Comparison of ENCODE assay signal across 27 cellular contexts in genomic region chr3:184173374-184173722, GRCh38. TPM values are rescaled to one million over a fixed set of nuclear protein-coding genes. Genes with fewer than 3 reads are reported as not detected.
DNase-seq lines count a peak whose midpoint lies in the region; ATAC-seq and TF ChIP-seq lines count a peak whose summit lies in the region.
"Had no signal": no experiment of that assay in that cellular context is flagged by ENCODE, and none has a peak within 500 bp of the region (broad histone marks: within the 10 kb centered on the region; RNA-seq: fewer than 3 reads in every experiment).

No MANE protein-coding gene starts in this region.

- TF ChIP-seq RAD21 in SK-N-SH (IDR thresholded peaks at IDR 0.05; ENCODE audit: low read length) = no peak

- H3K36me3 ChIP-seq in SK-N-SH (replicated peaks in 1 of 2; ENCODE audit: control insufficient read depth in 1 of 2, insufficient read depth in 2 of 2, low read length in 1 of 2) = peaks cover 25 to 58% of the 10 kb centered on the region in 2 experiments
- peaks cover 47% of the 10 kb centered on the region for H3K36me3 ChIP-seq in brain microvascular endothelial cell (replicated peaks)
- H3K36me3 ChIP-seq in naive thymus-derived CD4-positive, alpha-beta T cell (ENCODE audit: control insufficient read depth in 2 of 3, insufficient read depth in 3 of 3, low read length in 3 of 3) = peaks cover 0 to 44% (median 0%) of the 10 kb centered on the region in 3 experiments
- no peaks in the 10 kb centered on the region for H3K36me3 ChIP-seq in smooth muscle cell (ENCODE audit: low read depth)

- CTCF ChIA-PET in SK-N-SH (lab: Yijun Ruan, JAX) = interaction anchor here (0.8 to 7.0 kb wide), 7 partner anchors 9 to 277 kb away, joined by 3 to 30 read pairs (median 6); partner anchors contain the start of genes ABCF3 and EEF1AKMT4
- CTCF ChIA-PET in naive thymus-derived CD4-positive, alpha-beta T cell (lab: Charles Lee) = interaction anchor here (0.8 to 1.5 kb wide), 5 partner anchors 13 to 289 kb away, joined by 3 to 5 read pairs (median 3); partner anchors contain the start of genes ABCF3, DVL3, EIF2B5 and PARL

- POLR2A ChIA-PET in SK-N-SH (lab: Yijun Ruan, JAX) = no interaction called here
- POLR2A ChIA-PET in naive thymus-derived CD4-positive, alpha-beta T cell (lab: Charles Lee) = interaction anchor here (0.6 to 3.0 kb wide), 7 partner anchors 11 to 771 kb away, joined by 3 to 15 read pairs (median 3); partner anchors contain the start of genes ABCF3, DVL3 and EIF2B5

- TF ChIP-seq EP300 in SK-N-SH (IDR thresholded peaks at IDR 0.05; ENCODE audit: borderline replicate concordance in 1 of 2, low read depth in 1 of 2, low read length in 1 of 2) = no peak

- TF ChIP-seq CTCF in SK-N-SH (IDR thresholded peaks at IDR 0.05) (no peak), brain microvascular endothelial cell (IDR thresholded peaks at IDR 0.05; ENCODE audit: low read depth, low read length, missing control alignments) (no peak), smooth muscle cell (IDR thresholded peaks at IDR 0.05; ENCODE audit: borderline replicate concordance, insufficient read depth, poor library complexity, severe bottlenecking) (no peak)

- DNase-seq in SK-N-SH (no peak), brain microvascular endothelial cell (no peak), smooth muscle cell (lab: John Stamatoyannopoulos, UW; ENCODE audit: unreplicated experiment) (no peak), middle frontal gyrus (ENCODE audit: extremely low spot score, low spot score) (no peak)
- no peak for DNase-seq in naive thymus-derived CD4-positive, alpha-beta T cell
- DNase-seq in stimulated activated CD8-positive, alpha-beta memory T cell treated with anti-CD3 and anti-CD28 coated beads, Interleukin-4, amount 100 ng/mL, for 48 hours = no peak
- DNase-seq: activated CD4-positive, alpha-beta T cell treated with anti-CD3 and anti-CD28 coated beads for 4 hours; activated naive CD8-positive, alpha-beta T cell treated with anti-CD3 and anti-CD28 coated beads, Interleukin-2, amount 10 ng/mL, durations not matched to agents 7 days and 5 days; BE2C; COR-L47; DMS79 treated with DMSO at 0.1 percent for 48 hours; effector memory CD8-positive, alpha-beta T cell; left cardiac atrium; NCI-H1092 treated with DMSO at 0.1 percent for 48 hours; NCI-H2081; NCI-H446; PC-3; posterior cingulate gyrus; SHP77 treated with DMSO at 0.1 percent for 48 hours; stimulated activated naive CD4-positive, alpha-beta T cell treated with Interleukin-2 at 50 U/mL for 16 hours; upper lobe of left lung had no signal

- H3K27me3 ChIP-seq in SK-N-SH (ENCODE audit: insufficient read depth) (no peaks in the 10 kb centered on the region), brain microvascular endothelial cell (replicated peaks) (no peaks in the 10 kb centered on the region), smooth muscle cell (ENCODE audit: low read depth) (no peaks in the 10 kb centered on the region)
- H3K27me3 ChIP-seq in naive thymus-derived CD4-positive, alpha-beta T cell (ENCODE audit: control insufficient read depth in 2 of 2, insufficient read depth in 2 of 2, low read length in 2 of 2) = no peaks in the 10 kb centered on the region
- H3K27me3 ChIP-seq: BE2C, upper lobe of left lung had no signal

- H3K79me2 ChIP-seq in SK-N-SH (ENCODE audit: insufficient read depth) (peaks cover 31% of the 10 kb centered on the region), smooth muscle cell (ENCODE audit: low read depth) (peaks cover 23% of the 10 kb centered on the region)

- H3K4me3 ChIP-seq in SK-N-SH (ENCODE audit: low read depth in 2 of 2, low read length in 1 of 2) (no peak overlapping the region), brain microvascular endothelial cell (ENCODE audit: low read depth, low read length) (no peak overlapping the region), smooth muscle cell (no peak overlapping the region)
- H3K4me3 ChIP-seq in naive thymus-derived CD4-positive, alpha-beta T cell (ENCODE audit: low read length) = no peak overlapping the region
- H3K4me3 ChIP-seq: upper lobe of left lung had no signal

- in situ Hi-C loops in brain microvascular endothelial cell (cut with HindIII; ENCODE audit: low pct_ligation_motif_present, low sequenced_read_pairs) = no loop called here

- peaks cover 22 to 29% of the 10 kb centered on the region in 2 experiments for H3K4me1 ChIP-seq in SK-N-SH (ENCODE audit: control insufficient read depth in 1 of 2, insufficient read depth in 2 of 2, low read depth in 1 of 2, low read length in 1 of 2)
- peaks cover 18 to 20% of the 10 kb centered on the region in 2 donors for H3K4me1 ChIP-seq in naive thymus-derived CD4-positive, alpha-beta T cell (ENCODE audit: control insufficient read depth in 2 of 2, insufficient read depth in 2 of 2, low read length in 2 of 2)
- H3K4me1 ChIP-seq in smooth muscle cell (ENCODE audit: low read depth) = peaks cover 24% of the 10 kb centered on the region

- H3K9me2 ChIP-seq in SK-N-SH = no peaks in the 10 kb centered on the region

- H3K4me2 ChIP-seq in SK-N-SH (no peak overlapping the region), smooth muscle cell (no peak overlapping the region)

- H3K27ac ChIP-seq in SK-N-SH (ENCODE audit: low read depth in 2 of 2, low read length in 1 of 2) = peak overlapping the region; percentile 44 to 87
- peak overlapping the region; percentile 91 for H3K27ac ChIP-seq in brain microvascular endothelial cell
- H3K27ac ChIP-seq in naive thymus-derived CD4-positive, alpha-beta T cell (ENCODE audit: low read depth, low read length) = no peak overlapping the region
- peak overlapping the region; percentile 61 for H3K27ac ChIP-seq in smooth muscle cell (ENCODE audit: low read depth)

- H3K9me3 Mint-ChIP-seq in naive thymus-derived CD4-positive, alpha-beta T cell = no peaks in the 10 kb centered on the region
- H3K9me3 Mint-ChIP-seq: activated naive CD8-positive, alpha-beta T cell treated with anti-CD3 and anti-CD28 coated beads, Interleukin-2, amount 10 ng/mL, durations not matched to agents 7 days and 5 days; activated T-helper 17 cell treated with anti-CD3 and anti-CD28 coated beads, Interleukin-2, amount 50 U/mL, for 72 hours; effector memory CD8-positive, alpha-beta T cell; natural killer cell treated with Interleukin-12 subunit alpha and Interleukin-12 subunit beta and Interleukin-15 and Interleukin-18, amount 100 ng/mL, for 72 hours; T-helper 1 cell treated with Interleukin-12 subunit alpha and Interleukin-12 subunit beta and Interleukin-4 antibody, amounts not matched to agents 30 μg/mL and 1 μg/mL, for 36 hours had no signal

- ATAC-seq in SK-N-SH treated with all-trans-retinoic acid at 6 μM for 48 hours = no peak
- no peak for ATAC-seq in naive thymus-derived CD4-positive, alpha-beta T cell
- no peak for ATAC-seq in HG02981 (IDR thresholded peaks at IDR 0.05; ENCODE audit: unreplicated experiment)
- ATAC-seq: activated T-helper 17 cell treated with anti-CD3 and anti-CD28 coated beads, Interleukin-2, amount 50 U/mL, for 72 hours; effector memory CD8-positive, alpha-beta T cell; HepG2; left cardiac atrium; natural killer cell treated with Interleukin-12 subunit alpha and Interleukin-12 subunit beta and Interleukin-15 and Interleukin-18, amount 100 ng/mL, for 72 hours; PC-3 had no signal

- no peak overlapping the region for H3K4me3 Mint-ChIP-seq in naive thymus-derived CD4-positive, alpha-beta T cell
- H3K4me3 Mint-ChIP-seq: effector memory CD8-positive, alpha-beta T cell; T-helper 1 cell treated with Interleukin-12 subunit alpha and Interleukin-12 subunit beta and Interleukin-4 antibody, amounts not matched to agents 30 μg/mL and 1 μg/mL, for 36 hours had no signal

- H3F3A ChIP-seq in SK-N-SH (replicated peaks; ENCODE audit: insufficient read depth) (peaks cover 37% of the 10 kb centered on the region), smooth muscle cell (ENCODE audit: low read depth) (peaks cover 53% of the 10 kb centered on the region)

- intact Hi-C loops in naive thymus-derived CD4-positive, alpha-beta T cell (cut with micrococcal nuclease) = loop anchor here in 1 of 2 donors (10.0 kb wide), 1 partner anchor 539 kb away; the partner anchor contains the start of gene KLHL24

- no peaks in the 10 kb centered on the region for H3K9me3 ChIP-seq in SK-N-SH
- H3K9me3 ChIP-seq in naive thymus-derived CD4-positive, alpha-beta T cell (ENCODE audit: control insufficient read depth in 2 of 3, low read length in 3 of 3) = no peaks in the 10 kb centered on the region
- no peaks in the 10 kb centered on the region for H3K9me3 ChIP-seq in smooth muscle cell (replicated peaks; ENCODE audit: low read depth)
- H3K9me3 ChIP-seq: BE2C, upper lobe of left lung had no signal

- 84% methylated on average over 2 of the region's 2 CpGs for WGBS in SK-N-SH (ENCODE audit: low lambda C conversion rate)
- WGBS in smooth muscle cell (ENCODE audit: low lambda C conversion rate) = 100% methylated on average over 2 of the region's 2 CpGs

- peaks cover 19% of the 10 kb centered on the region for H4K20me1 ChIP-seq in SK-N-SH (ENCODE audit: insufficient read depth)
- H4K20me1 ChIP-seq in smooth muscle cell (ENCODE audit: low read depth) = peaks cover 26% of the 10 kb centered on the region

- peak overlapping the region in 5 of 9 donors; percentile 23 to 76 (median 55) for H3K27ac Mint-ChIP-seq in naive thymus-derived CD4-positive, alpha-beta T cell

- H2AFZ ChIP-seq in SK-N-SH (ENCODE audit: low read depth) (no peak overlapping the region), smooth muscle cell (ENCODE audit: low read depth) (no peak overlapping the region)

- H3K9ac ChIP-seq in SK-N-SH (no peak overlapping the region), smooth muscle cell (ENCODE audit: low read depth) (no peak overlapping the region)

- peaks cover 14 to 38% (median 37%) of the 10 kb centered on the region in 7 donors for H3K4me1 Mint-ChIP-seq in naive thymus-derived CD4-positive, alpha-beta T cell

- no peaks in the 10 kb centered on the region for H3K27me3 Mint-ChIP-seq in naive thymus-derived CD4-positive, alpha-beta T cell
- H3K27me3 Mint-ChIP-seq: activated naive CD8-positive, alpha-beta T cell treated with anti-CD3 and anti-CD28 coated beads, Interleukin-2, amount 10 ng/mL, durations not matched to agents 7 days and 5 days; activated T-helper 17 cell treated with anti-CD3 and anti-CD28 coated beads, Interleukin-2, amount 50 U/mL, for 72 hours; effector memory CD8-positive, alpha-beta T cell; natural killer cell treated with Interleukin-12 subunit alpha and Interleukin-12 subunit beta and Interleukin-15 and Interleukin-18, amount 100 ng/mL, for 72 hours had no signal

- H3K36me3 Mint-ChIP-seq in naive thymus-derived CD4-positive, alpha-beta T cell = peaks cover 0 to 13% (median 4%) of the 10 kb centered on the region in 5 donors
- H3K36me3 Mint-ChIP-seq: natural killer cell treated with Interleukin-12 subunit alpha and Interleukin-12 subunit beta and Interleukin-15 and Interleukin-18, amount 100 ng/mL, for 72 hours had no signal

RNA-seq across cellular contexts. Expression of gene AP2M1, which starts 1.3 kb away (rescaled TPM):
- polyA plus RNA-seq in SK-N-SH (2012; rRNA removed) (645 and 759 TPM in 2 replicates), smooth muscle cell (772 and 784 TPM in 2 replicates)
- polyA plus RNA-seq in SK-N-SH (2012; cell fraction: cytosol; rRNA removed) = 537 and 665 TPM in 2 replicates
- polyA plus RNA-seq in SK-N-SH (2012; cell fraction: nucleus; rRNA removed) = 480 and 683 TPM in 2 replicates
- total RNA-seq in naive thymus-derived CD4-positive, alpha-beta T cell = 100 to 1,000 TPM; 111 to 217 (median 185) TPM
- polyA plus RNA-seq in naive thymus-derived CD4-positive, alpha-beta T cell = 100 to 1,000 TPM; 217 to 261 TPM
- 444 and 464 TPM in 2 replicates for total RNA-seq in smooth muscle cell

RNA-seq across cellular contexts. Expression of gene ABCF3, which starts 12.7 kb away (rescaled TPM):
- polyA plus RNA-seq in SK-N-SH (2012; rRNA removed) = 55.6 and 59.2 TPM in 2 replicates
- 23.3 and 30.6 TPM in 2 replicates for polyA plus RNA-seq in SK-N-SH (2012; cell fraction: cytosol; rRNA removed)
- 148 and 153 TPM in 2 replicates for polyA plus RNA-seq in SK-N-SH (2012; cell fraction: nucleus; rRNA removed)
- total RNA-seq in naive thymus-derived CD4-positive, alpha-beta T cell = 100 to 1,000 TPM in 4 of 5 experiments, 10 to 100 TPM in 1; 79.3 to 153 (median 117) TPM
- polyA plus RNA-seq in naive thymus-derived CD4-positive, alpha-beta T cell = 10 to 100 TPM; 47.0 to 73.5 TPM
- total RNA-seq in smooth muscle cell = 34.6 and 40.4 TPM in 2 replicates
- 46.3 and 69.1 TPM in 2 replicates for polyA plus RNA-seq in smooth muscle cell

RNA-seq across cellular contexts. Expression of gene DVL3, which starts 18.2 kb away (rescaled TPM):
- polyA plus RNA-seq in SK-N-SH (2012; rRNA removed) (29.6 and 30.1 TPM in 2 replicates), smooth muscle cell (87.7 and 122 TPM in 2 replicates)
- polyA plus RNA-seq in SK-N-SH (2012; cell fraction: cytosol; rRNA removed) = 16.3 and 19.3 TPM in 2 replicates
- polyA plus RNA-seq in SK-N-SH (2012; cell fraction: nucleus; rRNA removed) = 117 and 125 TPM in 2 replicates
- total RNA-seq in naive thymus-derived CD4-positive, alpha-beta T cell = 10 to 100 TPM; 32.0 to 45.3 (median 39.4) TPM
- 1 to 10 TPM; 3.1 to 7.7 TPM for polyA plus RNA-seq in naive thymus-derived CD4-positive, alpha-beta T cell
- total RNA-seq in smooth muscle cell = 40.2 and 42.5 TPM in 2 replicates

RNA-seq across cellular contexts. Expression of gene EIF2B5, which starts 38.2 kb away (rescaled TPM):
- polyA plus RNA-seq in SK-N-SH (2012; rRNA removed) (46.8 and 61.5 TPM in 2 replicates), smooth muscle cell (32.3 and 50.4 TPM in 2 replicates)
- 36.1 and 42.9 TPM in 2 replicates for polyA plus RNA-seq in SK-N-SH (2012; cell fraction: cytosol; rRNA removed)
- polyA plus RNA-seq in SK-N-SH (2012; cell fraction: nucleus; rRNA removed) = 113 and 133 TPM in 2 replicates
- 10 to 100 TPM; 47.2 to 87.2 (median 67.7) TPM for total RNA-seq in naive thymus-derived CD4-positive, alpha-beta T cell
- polyA plus RNA-seq in naive thymus-derived CD4-positive, alpha-beta T cell = 10 to 100 TPM; 59.7 to 74.8 TPM
- 23.5 and 25.3 TPM in 2 replicates for total RNA-seq in smooth muscle cell

RNA-seq across cellular contexts. Expression of gene VWA5B2, which starts 56.0 kb away (rescaled TPM):
- polyA plus RNA-seq in SK-N-SH (2012; rRNA removed) = 0.08 and 0.19 TPM in 2 replicates
- polyA plus RNA-seq in SK-N-SH (2012; cell fraction: cytosol; rRNA removed) = 0.05 and 0.20 TPM in 2 replicates
- 0.98 and 1.8 TPM in 2 replicates for polyA plus RNA-seq in SK-N-SH (2012; cell fraction: nucleus; rRNA removed)
- total RNA-seq in naive thymus-derived CD4-positive, alpha-beta T cell = not detected
- not detected for polyA plus RNA-seq in naive thymus-derived CD4-positive, alpha-beta T cell
- not detected in 2 replicates for total RNA-seq in smooth muscle cell
- 0.70 TPM in 1 of 2 replicates, not detected in the other for polyA plus RNA-seq in smooth muscle cell
- total RNA-seq: activated T-helper 17 cell treated with anti-CD3 and anti-CD28 coated beads, Interleukin-2, amount 50 U/mL, for 72 hours; left cardiac atrium; natural killer cell treated with Interleukin-12 subunit alpha and Interleukin-12 subunit beta and Interleukin-15 and Interleukin-18, amount 100 ng/mL, for 72 hours had no signal
